ENCODE assay signal across 1 cellular context in the genomic region with DNA sequence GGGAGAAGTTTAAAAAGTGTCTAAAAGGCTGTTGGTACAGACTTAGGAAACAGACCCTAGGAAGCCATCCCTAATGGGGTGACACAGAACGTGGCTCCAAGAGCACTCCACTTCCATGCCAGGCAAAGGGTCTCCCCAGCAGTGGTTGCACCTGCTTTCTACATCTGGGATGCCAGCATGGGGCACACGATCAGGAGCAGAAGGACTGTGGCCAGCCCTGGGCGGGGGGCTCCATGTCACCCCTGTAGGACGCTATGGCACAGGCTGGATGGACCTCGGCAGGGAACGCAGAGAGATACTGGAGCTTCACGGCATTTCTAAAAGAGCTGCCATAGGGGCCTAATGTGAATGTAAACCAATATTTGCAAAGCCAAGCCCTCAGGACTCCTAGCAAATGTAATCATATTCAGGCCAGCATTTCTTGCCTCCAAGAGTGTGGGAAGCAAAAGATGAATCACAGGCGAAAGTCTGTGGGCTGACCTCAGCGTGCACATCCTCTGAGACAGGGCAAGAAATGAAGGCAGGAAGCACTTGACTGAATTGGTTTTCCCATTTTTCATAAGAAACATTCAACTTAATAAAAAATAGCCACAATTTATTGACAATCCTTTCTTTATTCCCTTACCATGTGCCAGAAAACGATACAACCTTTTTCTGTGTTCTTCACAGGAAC.
TF ChIP-seq lines count a peak whose summit lies in the region.

No MANE protein-coding gene starts in this region.

TF ChIP-seq in A549, 52 proteins besides CTCF, POLR2A, EP300 and RAD21 (continued from another document):
- TF ChIP-seq, protein P1, sequence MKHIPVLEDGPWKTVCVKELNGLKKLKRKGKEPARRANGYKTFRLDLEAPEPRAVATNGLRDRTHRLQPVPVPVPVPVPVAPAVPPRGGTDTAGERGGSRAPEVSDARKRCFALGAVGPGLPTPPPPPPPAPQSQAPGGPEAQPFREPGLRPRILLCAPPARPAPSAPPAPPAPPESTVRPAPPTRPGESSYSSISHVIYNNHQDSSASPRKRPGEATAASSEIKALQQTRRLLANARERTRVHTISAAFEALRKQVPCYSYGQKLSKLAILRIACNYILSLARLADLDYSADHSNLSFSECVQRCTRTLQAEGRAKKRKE (CRISPR knock-in tag; IDR thresholded peaks at IDR 0.05; ENCODE audit: low read depth) = no peak
- no peak for TF ChIP-seq FOSB (CRISPR knock-in tag; IDR thresholded peaks at IDR 0.05)
- no peak for TF ChIP-seq HEYL (CRISPR knock-in tag; IDR thresholded peaks at IDR 0.05)
